Comparison of ENCODE assay signal across 1 cellular context in genomic region chr17:72421128-72422092, GRCh38.
TF ChIP-seq lines count a peak whose summit lies in the region.

No MANE protein-coding gene starts in this region.

TF ChIP-seq in HCT116, 20 proteins besides CTCF, POLR2A, EP300 and RAD21 (continued from another document):
- TF ChIP-seq POLR2AphosphoS5 (IDR thresholded peaks at IDR 0.05; ENCODE audit: low read depth, low read length) (peak; percentile 83), ZNF274 (IDR thresholded peaks at IDR 0.05; ENCODE audit: low read depth, low read length) (no peak), CEBPB (IDR thresholded peaks at IDR 0.05; ENCODE audit: low read depth) (peak; percentile 75), YY1 (IDR thresholded peaks at IDR 0.05; ENCODE audit: extremely low read depth, insufficient replicate concordance, low read depth, low read length) (peak; percentile 70), ZBTB33 (IDR thresholded peaks at IDR 0.05; ENCODE audit: extremely low read depth, insufficient replicate concordance, low read length) (peak; percentile 69), ZFX (IDR thresholded peaks at IDR 0.05) (peak; percentile 40; the same call in 1 of the 2 replicates), SRF (IDR thresholded peaks at IDR 0.05; ENCODE audit: low read depth) (peak; percentile 99), EZH2phosphoT487 (IDR thresholded peaks at IDR 0.05; ENCODE audit: borderline replicate concordance) (no peak), FOSL1 (IDR thresholded peaks at IDR 0.05; ENCODE audit: low read depth) (peak; percentile 100), SIN3A (IDR thresholded peaks at IDR 0.05; ENCODE audit: low read depth) (peak; percentile 91; the same call in 1 of the 2 replicates), TCF7L2 (IDR thresholded peaks at IDR 0.05; ENCODE audit: borderline replicate concordance, extremely low read depth, insufficient read depth, insufficient read length) (peak; percentile 97), EGR1 (IDR thresholded peaks at IDR 0.05; ENCODE audit: low read depth) (no peak)
TF ChIP-seq in HCT116: peak in this region for 13.
